Comparison of ENCODE assay signal across 14 cellular contexts in the genomic region with DNA sequence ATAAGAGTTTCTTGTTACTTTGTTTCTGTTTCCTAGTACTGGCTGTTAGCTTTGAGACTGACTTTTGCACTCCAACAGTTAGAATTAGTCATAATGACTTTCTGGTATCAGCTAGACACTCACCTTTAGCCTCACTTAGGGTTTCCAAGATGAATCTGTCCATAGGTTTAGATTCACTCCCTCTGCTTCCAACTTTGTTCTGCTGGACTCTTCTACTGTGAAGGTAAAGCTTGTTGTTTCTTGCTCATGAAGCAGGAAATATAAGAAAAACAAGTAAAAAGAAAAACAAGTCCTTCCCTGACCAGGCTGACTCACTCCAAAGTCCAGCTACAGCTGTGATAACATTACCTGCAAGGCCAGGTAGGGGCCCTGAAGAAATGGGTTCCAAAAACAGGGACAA.
DNase-seq lines count a peak whose midpoint lies in the region; ATAC-seq and TF ChIP-seq lines count a peak whose summit lies in the region.
"Had no signal": no experiment of that assay in that cellular context is flagged by ENCODE, and none has a peak within 500 bp of the region (broad histone marks: within the 10 kb centered on the region; RNA-seq: fewer than 3 reads in every experiment).

No MANE protein-coding gene starts in this region.

- peak overlapping the region; percentile 19; the same call in 1 of the 2 replicates for H3K27ac Mint-ChIP-seq in WTC11
- H3K27ac Mint-ChIP-seq: IgD-negative memory B cell had no signal

- H3K27me3 Mint-ChIP-seq in activated T-cell treated with anti-CD3 and anti-CD28 coated beads, Interleukin-2, amount 50 U/mL, for 4 hours (ENCODE audit: low read depth), result no peaks in the 10 kb centered on the region
- H3K27me3 Mint-ChIP-seq in WTC11 (ENCODE audit: low read depth), result no peaks in the 10 kb centered on the region; the same call in 1 of the 2 replicates
- H3K27me3 Mint-ChIP-seq: IgD-negative memory B cell had no signal

- peak overlapping the region; percentile 88 for H3K4me3 Mint-ChIP-seq in activated T-cell treated with anti-CD3 and anti-CD28 coated beads, Interleukin-2, amount 50 U/mL, for 4 hours
- H3K4me3 Mint-ChIP-seq in WTC11, result no peak overlapping the region
- H3K4me3 Mint-ChIP-seq: IgD-negative memory B cell had no signal

- no peak for DNase-seq in activated T-cell treated with anti-CD3 and anti-CD28 coated beads, Interleukin-2, amount 50 U/mL, for 4 hours
- no peak for DNase-seq in activated T-cell treated with anti-CD3 and anti-CD28 coated beads, Interleukin-2, amount 50 U/mL, for 1 hour
- DNase-seq in WTC11 (ENCODE audit: low spot score), result no peak
- peak in 1 of 2 donors; percentile 34 for DNase-seq in foreskin keratinocyte
- DNase-seq in thoracic aorta (ENCODE audit: low spot score), result no peak
- DNase-seq in MG63, result no peak
- DNase-seq: cortex of kidney, head of caudate nucleus, NCI-H2081, T1000 had no signal

- H3K4me3 ChIP-seq in thoracic aorta (peak overlapping the region; percentile 68), MG63 (no peak overlapping the region)

- peaks cover 56% of the 10 kb centered on the region for H3K4me1 Mint-ChIP-seq in activated T-cell treated with anti-CD3 and anti-CD28 coated beads, Interleukin-2, amount 50 U/mL, for 4 hours (ENCODE audit: low read depth)
- peaks cover 33% of the 10 kb centered on the region for H3K4me1 Mint-ChIP-seq in WTC11
- H3K4me1 Mint-ChIP-seq: IgD-negative memory B cell had no signal

- H3K4me1 ChIP-seq in foreskin keratinocyte (peaks cover 10% of the 10 kb centered on the region), thoracic aorta (ENCODE audit: control insufficient read depth in 1 of 2, low read depth in 2 of 2) (peaks cover 3 to 38% of the 10 kb centered on the region in 2 donors)

- POLR2A ChIA-PET in WTC11 (lab: Charles Lee), result no interaction called here

- CTCF ChIA-PET in WTC11 (lab: Charles Lee), result no interaction called here

- H3K36me3 ChIP-seq in thoracic aorta (no peaks in the 10 kb centered on the region), MG63 (no peaks in the 10 kb centered on the region)

- no peaks in the 10 kb centered on the region for H3K9me3 ChIP-seq in thoracic aorta
- no peaks in the 10 kb centered on the region for H3K9me3 ChIP-seq in MG63

- TF ChIP-seq CTCF in WTC11 (IDR thresholded peaks at IDR 0.05), result no peak
- no peak for TF ChIP-seq CTCF in foreskin keratinocyte (conservative IDR thresholded peaks at IDR 0.05)
- no peak for TF ChIP-seq CTCF in thoracic aorta (IDR thresholded peaks at IDR 0.05)

- H3K9me3 Mint-ChIP-seq in activated T-cell treated with anti-CD3 and anti-CD28 coated beads, Interleukin-2, amount 50 U/mL, for 4 hours, result no peaks in the 10 kb centered on the region
- H3K9me3 Mint-ChIP-seq in WTC11, result peaks cover 5% of the 10 kb centered on the region; the same call in 1 of the 2 replicates
- H3K9me3 Mint-ChIP-seq: IgD-negative memory B cell had no signal

- H3K36me3 Mint-ChIP-seq in activated T-cell treated with anti-CD3 and anti-CD28 coated beads, Interleukin-2, amount 50 U/mL, for 4 hours (ENCODE audit: insufficient read depth), result no peaks in the 10 kb centered on the region
- no peaks in the 10 kb centered on the region for H3K36me3 Mint-ChIP-seq in WTC11
- H3K36me3 Mint-ChIP-seq: IgD-negative memory B cell had no signal

- H3K27me3 ChIP-seq in foreskin keratinocyte, result no peaks in the 10 kb centered on the region
- no peaks in the 10 kb centered on the region for H3K27me3 ChIP-seq in thoracic aorta (replicated peaks; ENCODE audit: insufficient read depth)
- no peaks in the 10 kb centered on the region for H3K27me3 ChIP-seq in MG63

- ATAC-seq in activated T-cell treated with anti-CD3 and anti-CD28 coated beads, Interleukin-2, amount 50 U/mL, for 4 hours, result peak in 1 of 2 donors; percentile 57
- ATAC-seq in WTC11 (no peak), foreskin keratinocyte (peak; percentile 58), thoracic aorta (ENCODE audit: insufficient number of reproducible peaks, low FRiP score, low read depth) (no peak), GM21737 (IDR thresholded peaks at IDR 0.05; ENCODE audit: unreplicated experiment) (no peak), HG03045 (IDR thresholded peaks at IDR 0.05; ENCODE audit: unreplicated experiment) (no peak)
- ATAC-seq: sciatic nerve had no signal

- H3K27ac ChIP-seq in foreskin keratinocyte (no peak overlapping the region), thoracic aorta (peak overlapping the region; percentile 84 to 85)

TF ChIP-seq in WTC11, 78 proteins besides CTCF, POLR2A, EP300 and RAD21:
- TF ChIP-seq, protein P1, sequence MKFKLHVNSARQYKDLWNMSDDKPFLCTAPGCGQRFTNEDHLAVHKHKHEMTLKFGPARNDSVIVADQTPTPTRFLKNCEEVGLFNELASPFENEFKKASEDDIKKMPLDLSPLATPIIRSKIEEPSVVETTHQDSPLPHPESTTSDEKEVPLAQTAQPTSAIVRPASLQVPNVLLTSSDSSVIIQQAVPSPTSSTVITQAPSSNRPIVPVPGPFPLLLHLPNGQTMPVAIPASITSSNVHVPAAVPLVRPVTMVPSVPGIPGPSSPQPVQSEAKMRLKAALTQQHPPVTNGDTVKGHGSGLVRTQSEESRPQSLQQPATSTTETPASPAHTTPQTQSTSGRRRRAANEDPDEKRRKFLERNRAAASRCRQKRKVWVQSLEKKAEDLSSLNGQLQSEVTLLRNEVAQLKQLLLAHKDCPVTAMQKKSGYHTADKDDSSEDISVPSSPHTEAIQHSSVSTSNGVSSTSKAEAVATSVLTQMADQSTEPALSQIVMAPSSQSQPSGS (CRISPR knock-in tag; IDR thresholded peaks at IDR 0.05; ENCODE audit: borderline replicate concordance, low read depth), result no peak
- TF ChIP-seq NFYB (CRISPR knock-in tag; conservative IDR thresholded peaks at IDR 0.05; ENCODE audit: low read depth) (no peak), NFATC4 (CRISPR knock-in tag; IDR thresholded peaks at IDR 0.05) (no peak), GABPB1 (CRISPR knock-in tag; IDR thresholded peaks at IDR 0.05) (no peak), FOXK1 (CRISPR knock-in tag; IDR thresholded peaks at IDR 0.05) (no peak), FOXP1 (CRISPR knock-in tag; IDR thresholded peaks at IDR 0.05; ENCODE audit: borderline replicate concordance) (no peak)
TF ChIP-seq in WTC11: peak in this region for 0.
